19 cellular contexts compared by ENCODE assay signal in genomic region chr14:55285048-55285652, GRCh38.
"Had no signal": no experiment of that assay in that cellular context is flagged by ENCODE, and none has a peak within 500 bp of the region (broad histone marks: within the 10 kb centered on the region; RNA-seq: fewer than 3 reads in every experiment).

No MANE protein-coding gene starts in this region.

- H3K27ac ChIP-seq: coronary artery, hepatocyte, prostate gland, VCaP had no signal

- H3K27me3 Mint-ChIP-seq: activated CD4-positive, alpha-beta T cell treated with anti-CD3 and anti-CD28 coated beads for 36 hours; natural killer cell treated with Interleukin-12 subunit alpha and Interleukin-12 subunit beta and Interleukin-15 and Interleukin-18, amount 100 ng/mL, for 72 hours; stimulated activated naive CD8-positive, alpha-beta T cell treated with anti-CD3 and anti-CD28 coated beads, Interleukin-15, Interleukin-2, amounts not matched to agents 100 ng/mL and 50 ng/mL, for 24 hours had no signal

- H3K27me3 ChIP-seq: hepatocyte had no signal

- DNase-seq: activated CD4-positive, alpha-beta T cell treated with anti-CD3 and anti-CD28 coated beads for 36 hours; activated CD8-positive, alpha-beta memory T cell treated with anti-CD3 and anti-CD28 coated beads, Interleukin-2, amount 50 U/mL, for 48 hours; activated CD8-positive, alpha-beta T cell treated with anti-CD3 and anti-CD28 coated beads, Interleukin-2, amount 10 ng/mL, durations not matched to agents 7 days and 5 days; activated naive CD4-positive, alpha-beta T cell treated with Interleukin-2 at 50 U/mL for 16 hours; caudate nucleus; effector CD4-positive, alpha-beta T cell; left cardiac atrium; mammary epithelial cell; nucleus accumbens; stimulated activated CD4-positive, alpha-beta T cell treated with anti-CD3 and anti-CD28 coated beads, Interleukin-4, amount 100 ng/mL, for 1 hour; stimulated activated CD8-positive, alpha-beta memory T cell treated with anti-CD3 and anti-CD28 coated beads, Interleukin-4, amount 100 ng/mL, for 48 hours; T1000 had no signal

- ATAC-seq: activated CD4-positive, alpha-beta T cell treated with anti-CD3 and anti-CD28 coated beads for 36 hours; activated CD8-positive, alpha-beta T cell treated with anti-CD3 and anti-CD28 coated beads, Interleukin-2, amount 10 ng/mL, durations not matched to agents 7 days and 5 days; left cardiac atrium; natural killer cell treated with Interleukin-12 subunit alpha and Interleukin-12 subunit beta and Interleukin-15 and Interleukin-18, amount 100 ng/mL, for 72 hours; sciatic nerve had no signal

- H3K27ac Mint-ChIP-seq: activated CD4-positive, alpha-beta T cell treated with anti-CD3 and anti-CD28 coated beads for 36 hours; activated CD8-positive, alpha-beta T cell treated with anti-CD3 and anti-CD28 coated beads, Interleukin-2, amount 10 ng/mL, durations not matched to agents 7 days and 5 days; stimulated activated naive CD8-positive, alpha-beta T cell treated with anti-CD3 and anti-CD28 coated beads, Interleukin-15, Interleukin-2, amounts not matched to agents 100 ng/mL and 50 ng/mL, for 24 hours had no signal

- H3K9me3 ChIP-seq: prostate gland had no signal

- H3K36me3 ChIP-seq: prostate gland had no signal

- H3K9me3 Mint-ChIP-seq: natural killer cell treated with Interleukin-12 subunit alpha and Interleukin-12 subunit beta and Interleukin-15 and Interleukin-18, amount 100 ng/mL, for 72 hours; stimulated activated naive CD8-positive, alpha-beta T cell treated with anti-CD3 and anti-CD28 coated beads, Interleukin-15, Interleukin-2, amounts not matched to agents 100 ng/mL and 50 ng/mL, for 24 hours had no signal

- H3K4me3 ChIP-seq: coronary artery, hepatocyte, prostate gland had no signal

- H3K36me3 Mint-ChIP-seq: natural killer cell treated with Interleukin-12 subunit alpha and Interleukin-12 subunit beta and Interleukin-15 and Interleukin-18, amount 100 ng/mL, for 72 hours had no signal

- H3K4me3 Mint-ChIP-seq: activated CD4-positive, alpha-beta T cell treated with anti-CD3 and anti-CD28 coated beads for 36 hours; activated CD8-positive, alpha-beta T cell treated with anti-CD3 and anti-CD28 coated beads, Interleukin-2, amount 10 ng/mL, durations not matched to agents 7 days and 5 days; natural killer cell treated with Interleukin-12 subunit alpha and Interleukin-12 subunit beta and Interleukin-15 and Interleukin-18, amount 100 ng/mL, for 72 hours; stimulated activated naive CD8-positive, alpha-beta T cell treated with anti-CD3 and anti-CD28 coated beads, Interleukin-15, Interleukin-2, amounts not matched to agents 100 ng/mL and 50 ng/mL, for 24 hours had no signal
